Comparison of ENCODE assay signal across 27 cellular contexts in the genomic region with DNA sequence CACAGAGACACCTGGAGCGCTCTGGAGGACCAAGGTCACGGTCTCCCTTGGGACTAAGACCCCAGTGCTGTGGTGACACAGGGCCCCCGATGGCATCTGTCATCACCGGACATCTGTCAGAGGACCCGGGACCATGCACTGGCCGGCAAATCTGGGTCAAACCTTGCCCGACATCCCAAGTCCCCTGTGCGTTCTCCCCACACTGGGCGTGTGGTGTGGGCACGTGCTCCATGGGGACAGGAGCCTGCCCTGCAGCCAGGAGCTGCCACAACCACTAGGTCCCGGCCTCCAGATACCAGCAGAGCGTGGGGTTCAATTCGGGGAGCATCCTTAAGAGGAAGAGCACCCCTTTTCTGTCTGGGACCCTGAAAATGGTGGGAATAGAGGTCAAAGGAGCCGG. TPM values are rescaled to one million over a fixed set of nuclear protein-coding genes. Genes with fewer than 3 reads are reported as not detected.
"Had no signal": no experiment of that assay in that cellular context is flagged by ENCODE, and none has a peak within 500 bp of the region (broad histone marks: within the 10 kb centered on the region; RNA-seq: fewer than 3 reads in every experiment).

No MANE protein-coding gene starts in this region.

- ATAC-seq: activated CD4-positive, alpha-beta T cell treated with anti-CD3 and anti-CD28 coated beads for 36 hours; activated CD8-positive, alpha-beta memory T cell treated with anti-CD3 and anti-CD28 coated beads, Interleukin-2, amount 10 ng/mL, durations not matched to agents 7 days and 5 days; activated CD8-positive, alpha-beta T cell treated with anti-CD3 and anti-CD28 coated beads, Interleukin-2, amount 10 ng/mL, durations not matched to agents 7 days and 5 days; foreskin keratinocyte; mucosa of descending colon; sciatic nerve; stimulated activated effector memory CD8-positive, alpha-beta T cell treated with anti-CD3 and anti-CD28 coated beads, Interleukin-12 subunit alpha, Interleukin-12 subunit beta, amount 100 ng/mL, for 72 hours; upper lobe of right lung had no signal

- H3K27me3 ChIP-seq: esophagus muscularis mucosa, thyroid gland, upper lobe of right lung had no signal

- H3K4me1 ChIP-seq: foreskin keratinocyte had no signal

- H3K27ac ChIP-seq: esophagus muscularis mucosa, foreskin keratinocyte, left ventricle myocardium inferior, neural progenitor cell, skin epidermis, thyroid gland, upper lobe of right lung had no signal

- H3K4me3 ChIP-seq: esophagus muscularis mucosa, left ventricle myocardium inferior, mucosa of descending colon, neural progenitor cell, skin epidermis, thyroid gland, upper lobe of right lung had no signal

- H3K9me3 ChIP-seq: esophagus muscularis mucosa, left ventricle myocardium inferior, mucosa of descending colon, thyroid gland, upper lobe of right lung had no signal

- DNase-seq: activated CD4-positive, alpha-beta T cell treated with anti-CD3 and anti-CD28 coated beads for 36 hours; activated CD4-positive, CD25-positive, alpha-beta regulatory T cell; activated CD8-positive, alpha-beta memory T cell treated with anti-CD3 and anti-CD28 coated beads, Interleukin-2, amount 10 ng/mL, durations not matched to agents 7 days and 5 days; activated CD8-positive, alpha-beta T cell treated with anti-CD3 and anti-CD28 coated beads, Interleukin-2, amount 10 ng/mL, durations not matched to agents 7 days and 5 days; activated T-cell treated with anti-CD3 and anti-CD28 coated beads, Interleukin-2, amount 50 U/mL, for 48 hours; anterior cingulate cortex; endodermal cell; foreskin keratinocyte; left ventricle myocardium inferior; posterior cingulate gyrus; stimulated activated CD4-positive, alpha-beta T cell treated with anti-CD3 and anti-CD28 coated beads, Interleukin-12 subunit alpha, Interleukin-12 subunit beta, amount 100 ng/mL, for 4 hours; stimulated activated CD4-positive, alpha-beta T cell treated with anti-CD3 and anti-CD28 coated beads, Interleukin-4, amount 100 ng/mL, for 1 hour; substantia nigra; T-helper 1 cell; thyroid gland; upper lobe of right lung had no signal

- H3K36me3 ChIP-seq: left ventricle myocardium inferior, neural progenitor cell, thyroid gland, upper lobe of right lung had no signal

RNA-seq across cellular contexts. Expression of gene DIPK1B, which starts 28.6 kb away (rescaled TPM):
- total RNA-seq: activated CD8-positive, alpha-beta memory T cell treated with anti-CD3 and anti-CD28 coated beads, Interleukin-2, amount 10 ng/mL, durations not matched to agents 7 days and 5 days; bronchial epithelial cell; myocyte; osteoblast had no signal

RNA-seq across cellular contexts. Expression of gene LCN10, which starts 59.0 kb away (rescaled TPM):
- total RNA-seq: bronchial epithelial cell, foreskin keratinocyte, glomerular endothelial cell, lung microvascular endothelial cell, myocyte, osteoblast had no signal
- polyA plus RNA-seq: foreskin keratinocyte had no signal
